Comparison of ENCODE assay signal across 21 cellular contexts in genomic region chr13:110758195-110758594, GRCh38. TPM values are rescaled to one million over a fixed set of nuclear protein-coding genes. Genes with fewer than 3 reads are reported as not detected.
A peak's percentile ranks its signal among the peaks of the same experiment; 100 is the strongest.
DNase-seq lines count a peak whose midpoint lies in the region; ATAC-seq and TF ChIP-seq lines count a peak whose summit lies in the region.
"Had no signal": no experiment of that assay in that cellular context is flagged by ENCODE, and none has a peak within 500 bp of the region (broad histone marks: within the 10 kb centered on the region; RNA-seq: fewer than 3 reads in every experiment).

No MANE protein-coding gene starts in this region.

- H3K9me3 ChIP-seq in body of pancreas = no peaks in the 10 kb centered on the region
- no peaks in the 10 kb centered on the region for H3K9me3 ChIP-seq in tibial artery
- H3K9me3 ChIP-seq: gastrocnemius medialis, uterus had no signal

- WGBS in body of pancreas, 2 donors = 10 to 21% methylated on average over 2 of the region's 2 CpGs

- H3K4me3 ChIP-seq in body of pancreas (no peak overlapping the region), fibroblast of villous mesenchyme (ENCODE audit: low read depth, low read length) (no peak overlapping the region), tibial artery (no peak overlapping the region)
- H3K4me3 ChIP-seq: gastrocnemius medialis, uterus had no signal

- H3K27ac ChIP-seq in body of pancreas (peak overlapping the region in 1 of 4 donors; percentile 21), tibial artery (no peak overlapping the region)
- H3K27ac ChIP-seq: gastrocnemius medialis, uterus had no signal

- TF ChIP-seq CTCF in HFFc6 (IDR thresholded peaks at IDR 0.05) = no peak
- TF ChIP-seq CTCF in body of pancreas (IDR thresholded peaks at IDR 0.05) = no peak
- no peak for TF ChIP-seq CTCF in fibroblast of villous mesenchyme (IDR thresholded peaks at IDR 0.05; ENCODE audit: insufficient read depth, low read depth, low read length)
- TF ChIP-seq CTCF in tibial artery (IDR thresholded peaks at IDR 0.05) = no peak

- no peaks in the 10 kb centered on the region for H3K36me3 Mint-ChIP-seq in HFFc6 (ENCODE audit: low read depth)
- H3K36me3 Mint-ChIP-seq: CD4-positive, alpha-beta memory T cell had no signal

- no peaks in the 10 kb centered on the region for H3K36me3 ChIP-seq in body of pancreas (replicated peaks in 1 of 2; ENCODE audit: insufficient read depth in 1 of 2, low read depth in 2 of 2)
- H3K36me3 ChIP-seq in tibial artery = no peaks in the 10 kb centered on the region
- H3K36me3 ChIP-seq: gastrocnemius medialis, uterus had no signal

- H3K27me3 ChIP-seq in body of pancreas (no peaks in the 10 kb centered on the region), tibial artery (no peaks in the 10 kb centered on the region)
- H3K27me3 ChIP-seq: gastrocnemius medialis, uterus had no signal

- H3K9me3 Mint-ChIP-seq in HFFc6 = no peaks in the 10 kb centered on the region
- H3K9me3 Mint-ChIP-seq: CD4-positive, alpha-beta memory T cell; T-cell had no signal

- peak overlapping the region; percentile 67 for H3K27ac Mint-ChIP-seq in HFFc6
- H3K27ac Mint-ChIP-seq: CD4-positive, alpha-beta memory T cell; endodermal cell; T-cell had no signal

- no peak overlapping the region for H3K4me3 Mint-ChIP-seq in HFFc6
- H3K4me3 Mint-ChIP-seq: CD4-positive, alpha-beta memory T cell; endodermal cell; T-cell had no signal

- ATAC-seq in body of pancreas = peak; percentile 40
- ATAC-seq: gastrocnemius medialis, left colon, T-cell had no signal

- H3K4me1 Mint-ChIP-seq in HFFc6 (ENCODE audit: low read depth) = peaks cover 42% of the 10 kb centered on the region
- H3K4me1 Mint-ChIP-seq: CD4-positive, alpha-beta memory T cell; T-cell had no signal

- TF ChIP-seq POLR2A in body of pancreas (IDR thresholded peaks at IDR 0.05) = no peak

- H3K4me1 ChIP-seq in body of pancreas (no peaks in the 10 kb centered on the region), tibial artery (no peaks in the 10 kb centered on the region)
- H3K4me1 ChIP-seq: gastrocnemius medialis, uterus had no signal

- DNase-seq in AG08395 (ENCODE audit: low spot score) (peak; percentile 22), HFFc6 (peak; percentile 59), body of pancreas (peak in 1 of 4 donors; percentile 16), fibroblast of villous mesenchyme (ENCODE audit: low read depth) (peak; percentile 71), COLO829 (ENCODE audit: low spot score) (no peak), middle frontal gyrus (ENCODE audit: extremely low spot score, low spot score) (no peak), NCI-H2196 (lab: John Stamatoyannopoulos, UW; ENCODE audit: unreplicated experiment) (no peak), tibial artery (no peak)
- DNase-seq: activated CD4-positive, alpha-beta T cell treated with anti-CD3 and anti-CD28 coated beads for 48 hours; activated effector memory CD4-positive, alpha-beta T cell treated with Interleukin-2 at 50 U/mL for 16 hours; CD4-positive, alpha-beta memory T cell; DMS79; endodermal cell; gastrocnemius medialis; left colon; NCI-H526; Right ventricle myocardium superior; stimulated activated CD4-positive, alpha-beta T cell treated with anti-CD3 and anti-CD28 coated beads, Interleukin-12 subunit alpha, Interleukin-12 subunit beta, amount 100 ng/mL, for 4 hours; stimulated activated CD8-positive, alpha-beta memory T cell treated with anti-CD3 and anti-CD28 coated beads, Interleukin-4, amount 100 ng/mL, for 48 hours; T-cell; uterus had no signal

- intact Hi-C loops in body of pancreas (cut with DNase I) (no loop called here), tibial artery (cut with DNase I; ENCODE audit: low total_unique reads) (no loop called here)

- H3K27me3 Mint-ChIP-seq in HFFc6 (ENCODE audit: insufficient read depth) = peaks cover 5% of the 10 kb centered on the region

RNA-seq across cellular contexts. Expression of gene ING1, which starts 44.7 kb away (rescaled TPM):
- 1 to 10 TPM; 6.2 to 9.6 (median 8.1) TPM for total RNA-seq in HFFc6 (2021; fragmentation: NEBNext Ultra II Directional; extraction: Animal tissue kit (Norgen Biotek cat#: 25700))
- 1 to 10 TPM; 3.4 to 4.6 TPM for total RNA-seq in body of pancreas
- total RNA-seq in fibroblast of villous mesenchyme = 8.1 and 8.2 TPM in 2 replicates

RNA-seq across cellular contexts. Expression of gene CARS2, which starts 52.3 kb away (rescaled TPM):
- 10 to 100 TPM; 50.1 to 68.0 (median 52.9) TPM for total RNA-seq in HFFc6 (2021; fragmentation: NEBNext Ultra II Directional; extraction: Animal tissue kit (Norgen Biotek cat#: 25700))
- total RNA-seq in body of pancreas = 10 to 100 TPM; 30.1 to 43.5 TPM
- total RNA-seq in fibroblast of villous mesenchyme = 85.4 and 107 TPM in 2 replicates

Comparison
In these comparisons a context has a peak if more than half of its experiments do, and no peak if none do; other contexts are left out.
1. DNase-seq: peak in AG08395 (single experiment), HFFc6 (single experiment) and fibroblast of villous mesenchyme (single experiment); none in COLO829 (single experiment), middle frontal gyrus (single experiment), NCI-H2196 (single experiment) and tibial artery (0 of 2).